10 cellular contexts compared by ENCODE assay signal in the genomic region with DNA sequence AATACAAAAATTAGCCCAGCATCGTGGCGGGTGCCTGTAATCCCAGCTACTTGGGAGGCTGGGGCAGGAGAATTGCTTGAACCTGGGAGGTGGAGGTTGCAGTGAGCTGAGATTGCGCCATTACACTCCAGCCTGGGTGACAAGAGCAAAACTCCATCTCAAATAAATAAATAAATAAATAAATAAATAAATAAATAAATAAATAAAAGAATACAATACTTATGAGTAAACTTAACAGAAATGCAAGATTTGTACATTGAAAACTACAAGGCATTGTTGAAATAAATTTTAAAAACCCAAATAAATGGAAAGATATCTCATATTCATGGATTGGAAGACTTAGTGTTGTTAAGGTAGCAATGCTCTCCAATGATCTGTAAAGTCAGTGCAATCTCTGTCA. TPM values are rescaled to one million over a fixed set of nuclear protein-coding genes. Genes with fewer than 3 reads are reported as not detected.
"Had no signal": no experiment of that assay in that cellular context is flagged by ENCODE, and none has a peak within 500 bp of the region (broad histone marks: within the 10 kb centered on the region; RNA-seq: fewer than 3 reads in every experiment).

No MANE protein-coding gene starts in this region.

RNA-seq across cellular contexts. Expression of a gene that starts 39.4 kb away (rescaled TPM):
- polyA plus RNA-seq: naive thymus-derived CD8-positive, alpha-beta T cell; neural cell; ovary; pancreas; psoas muscle; right cardiac atrium; sigmoid colon; small intestine; smooth muscle cell; spleen had no signal
